Comparison of ENCODE assay signal across 8 cellular contexts in the genomic region with DNA sequence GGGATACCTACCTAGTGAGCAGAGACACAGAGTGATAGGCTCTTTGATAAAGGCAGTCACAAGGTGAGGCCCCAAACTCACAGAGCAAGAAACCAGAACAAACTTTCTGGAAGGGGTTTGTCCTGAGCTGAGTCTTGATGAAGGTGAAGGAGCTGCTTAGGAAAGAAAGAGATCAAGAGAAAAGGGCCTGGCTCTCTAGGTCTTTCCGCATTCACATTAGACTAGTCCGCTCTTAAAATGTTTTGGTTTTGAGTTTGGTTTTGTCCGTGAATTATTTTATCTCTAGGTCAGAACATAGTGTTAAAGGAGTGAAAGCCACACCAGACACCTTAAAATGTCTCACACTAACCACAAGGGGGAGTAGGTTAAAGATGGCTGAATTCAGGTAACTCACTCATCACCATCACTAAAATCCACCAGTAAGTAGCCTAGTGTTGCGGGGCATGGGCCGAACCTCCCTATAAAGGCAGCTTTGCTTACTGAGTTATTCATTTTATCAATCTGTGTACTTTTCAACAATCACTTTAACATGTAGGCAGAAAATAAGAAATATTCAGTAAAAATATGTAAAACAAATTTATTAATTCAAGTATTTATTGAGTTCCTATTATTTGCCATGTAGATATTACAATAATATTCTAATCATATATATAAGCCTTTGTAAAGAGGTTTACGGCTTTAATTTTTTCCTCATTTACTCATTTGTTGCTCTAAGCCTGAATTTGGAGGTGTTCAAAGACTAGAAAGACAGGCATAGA.
DNase-seq lines count a peak whose midpoint lies in the region; ATAC-seq, FAIRE-seq and TF ChIP-seq lines count a peak whose summit lies in the region.

No MANE protein-coding gene starts in this region.

- no peaks in the 10 kb centered on the region for H3K27me3 ChIP-seq in tibial nerve

- peak; percentile 47 for DNase-seq in CD1c-positive myeloid dendritic cell (ENCODE audit: extremely low spot score)
- DNase-seq in NCI-H2227 (lab: John Stamatoyannopoulos, UW; ENCODE audit: unreplicated experiment), result peak; percentile 9
- peak; percentile 64 for DNase-seq in amniotic epithelial cell (ENCODE audit: low read depth)
- no peak for DNase-seq in tibial nerve (ENCODE audit: low spot score in 2 of 2)
- DNase-seq in caudate nucleus (lab: John Stamatoyannopoulos, UW), result no peak

- ATAC-seq in GM18502 (IDR thresholded peaks at IDR 0.05; ENCODE audit: poor library complexity, unreplicated experiment) (peak; percentile 70), HG02973 (IDR thresholded peaks at IDR 0.05; ENCODE audit: unreplicated experiment) (peak; percentile 81)

- peak; percentile 88 for FAIRE-seq in islet of Langerhans (lab: Jason Lieb, UNC)

- H3K27ac ChIP-seq in tibial nerve (no peak overlapping the region), caudate nucleus (ENCODE audit: low read depth, low read length) (no peak overlapping the region)

- peak in 4 of 5 experiments; percentile 24 to 49 (median 42) for TF ChIP-seq CTCF in tibial nerve (IDR thresholded peaks at IDR 0.05)

- 68 to 77% methylated on average over 6 of the region's 6 CpGs for WGBS in tibial nerve, 2 donors

- H3K4me3 ChIP-seq in tibial nerve, result no peak overlapping the region

- no peaks in the 10 kb centered on the region for H3K9me3 ChIP-seq in tibial nerve

- no peaks in the 10 kb centered on the region for H3K36me3 ChIP-seq in tibial nerve

- TF ChIP-seq EP300 in tibial nerve (IDR thresholded peaks at IDR 0.05), result no peak

- TF ChIP-seq POLR2A in tibial nerve (IDR thresholded peaks at IDR 0.05), result no peak

- no peaks in the 10 kb centered on the region for H3K4me1 ChIP-seq in tibial nerve

Comparison
In these comparisons a context has a peak if more than half of its experiments do, and no peak if none do; other contexts are left out.
1. DNase-seq: peak in CD1c-positive myeloid dendritic cell (single experiment), NCI-H2227 (single experiment) and amniotic epithelial cell (single experiment); none in tibial nerve (0 of 2) and caudate nucleus (0 of 61).